In genomic region chr19:17418710-17419109, GRCh38 we compare ENCODE assay signal across 9 cellular contexts. TPM values are rescaled to one million over a fixed set of nuclear protein-coding genes. Genes with fewer than 3 reads are reported as not detected.
DNase-seq lines count a peak whose midpoint lies in the region; ATAC-seq, FAIRE-seq and TF ChIP-seq lines count a peak whose summit lies in the region.
"Had no signal": no experiment of that assay in that cellular context is flagged by ENCODE, and none has a peak within 500 bp of the region (broad histone marks: within the 10 kb centered on the region; RNA-seq: fewer than 3 reads in every experiment).

No MANE protein-coding gene starts in this region.

- H3K4me3 ChIP-seq in SK-N-MC: peak overlapping the region; percentile 98

- peaks cover 18% of the 10 kb centered on the region for H3K4me1 Mint-ChIP-seq in activated T-cell treated with anti-CD3 and anti-CD28 coated beads, Interleukin-2, amount 50 U/mL, for 72 hours (ENCODE audit: low read depth)
- peaks cover 11 to 17% of the 10 kb centered on the region in 2 donors for H3K4me1 Mint-ChIP-seq in stimulated activated naive B cell treated with anti-CD40 and anti-IgM and Interleukin-4, amounts not matched to agents 10 μg/mL and 1 μg/mL and 100 μg/mL, for 72 hours

- no peak for DNase-seq in activated T-cell treated with anti-CD3 and anti-CD28 coated beads, Interleukin-2, amount 50 U/mL, for 72 hours
- DNase-seq in activated T-cell treated with anti-CD3 and anti-CD28 coated beads, Interleukin-2, amount 50 U/mL, for 48 hours: no peak
- no peak for DNase-seq in SK-N-MC (ENCODE audit: low read depth, low spot score)
- no peak for DNase-seq in epithelial cell of prostate (ENCODE audit: low read depth, low spot score)
- no peak for DNase-seq in stimulated activated naive B cell treated with anti-CD40 and anti-IgM and Interleukin-4, amounts not matched to agents 10 μg/mL and 1 μg/mL and 100 μg/mL, for 72 hours
- DNase-seq in GM19239 (ENCODE audit: insufficient read length, low spot score): no peak
- DNase-seq in GM10248 (ENCODE audit: extremely low spot score): no peak
- DNase-seq: left lung had no signal

- POLR2A ChIA-PET in GM10248 (lab: Yijun Ruan, JAX): interaction anchor here (0.6 kb wide), 1 partner anchor 23 kb away, joined by 3 read pairs; no protein-coding TSS in a partner anchor

- H3K27ac ChIP-seq in SK-N-MC (peak overlapping the region; percentile 83; the same call in 1 of the 2 replicates), epithelial cell of prostate (peak overlapping the region; percentile 72)

- H3K4me3 Mint-ChIP-seq in activated T-cell treated with anti-CD3 and anti-CD28 coated beads, Interleukin-2, amount 50 U/mL, for 72 hours: peak overlapping the region; percentile 97 to 100
- H3K4me3 Mint-ChIP-seq in stimulated activated naive B cell treated with anti-CD40 and anti-IgM and Interleukin-4, amounts not matched to agents 10 μg/mL and 1 μg/mL and 100 μg/mL, for 72 hours: peak overlapping the region in 1 of 2 donors; percentile 95

- H3K9me3 ChIP-seq in SK-N-MC (ENCODE audit: low read depth, low read length): no peaks in the 10 kb centered on the region
- H3K9me3 ChIP-seq: left lung had no signal

- H3K9ac ChIP-seq in SK-N-MC (ENCODE audit: insufficient read length): peak overlapping the region; percentile 74

- no peak for FAIRE-seq in GM19239 (lab: Jason Lieb, UNC)

- no peak for ATAC-seq in activated T-cell treated with anti-CD3 and anti-CD28 coated beads, Interleukin-2, amount 50 U/mL, for 72 hours (replicated peaks in 1 of 2)
- ATAC-seq in stimulated activated naive B cell treated with anti-CD40 and anti-IgM and Interleukin-4, amounts not matched to agents 10 μg/mL and 1 μg/mL and 100 μg/mL, for 72 hours (replicated peaks): no peak
- no peak for ATAC-seq in HG03439 (IDR thresholded peaks at IDR 0.05; ENCODE audit: unreplicated experiment)

- peaks cover 3% of the 10 kb centered on the region; the same call in 1 of the 2 replicates for H3K36me3 ChIP-seq in SK-N-MC (ENCODE audit: insufficient read depth, low read length)

- H3K27ac Mint-ChIP-seq in activated T-cell treated with anti-CD3 and anti-CD28 coated beads, Interleukin-2, amount 50 U/mL, for 72 hours: no peak overlapping the region
- peak overlapping the region; percentile 95 for H3K27ac Mint-ChIP-seq in stimulated activated naive B cell treated with anti-CD40 and anti-IgM and Interleukin-4, amounts not matched to agents 10 μg/mL and 1 μg/mL and 100 μg/mL, for 72 hours

- H3K27me3 Mint-ChIP-seq in activated T-cell treated with anti-CD3 and anti-CD28 coated beads, Interleukin-2, amount 50 U/mL, for 72 hours (ENCODE audit: low read depth): no peaks in the 10 kb centered on the region
- no peaks in the 10 kb centered on the region for H3K27me3 Mint-ChIP-seq in stimulated activated naive B cell treated with anti-CD40 and anti-IgM and Interleukin-4, amounts not matched to agents 10 μg/mL and 1 μg/mL and 100 μg/mL, for 72 hours

- no peak for TF ChIP-seq CTCF in GM10248 (IDR thresholded peaks at IDR 0.05; ENCODE audit: control extremely low read depth, extremely low read depth, low read depth, missing control alignments)

- H3K9me3 Mint-ChIP-seq in activated T-cell treated with anti-CD3 and anti-CD28 coated beads, Interleukin-2, amount 50 U/mL, for 72 hours: no peaks in the 10 kb centered on the region
- H3K9me3 Mint-ChIP-seq in stimulated activated naive B cell treated with anti-CD40 and anti-IgM and Interleukin-4, amounts not matched to agents 10 μg/mL and 1 μg/mL and 100 μg/mL, for 72 hours: no peaks in the 10 kb centered on the region

- CTCF ChIA-PET in GM10248 (lab: Yijun Ruan, JAX): interaction anchor here (1.1 to 1.8 kb wide), 3 partner anchors 9 to 77 kb away, joined by 3 to 11 read pairs (median 5); no protein-coding TSS in a partner anchor

- peaks cover 0 to 1% of the 10 kb centered on the region in 2 donors for H3K36me3 Mint-ChIP-seq in activated T-cell treated with anti-CD3 and anti-CD28 coated beads, Interleukin-2, amount 50 U/mL, for 72 hours (ENCODE audit: insufficient read depth in 2 of 2)
- H3K36me3 Mint-ChIP-seq in stimulated activated naive B cell treated with anti-CD40 and anti-IgM and Interleukin-4, amounts not matched to agents 10 μg/mL and 1 μg/mL and 100 μg/mL, for 72 hours: peaks cover 21 to 35% of the 10 kb centered on the region in 2 donors

RNA-seq across cellular contexts. Expression of gene MVB12A, which starts 1.1 kb away (rescaled TPM):
- total RNA-seq in activated T-cell treated with anti-CD3 and anti-CD28 coated beads, Interleukin-2, amount 50 U/mL, for 72 hours: 10 to 100 TPM; 32.4 to 38.4 TPM

RNA-seq across cellular contexts. Expression of gene BST2, which starts 13.3 kb away (rescaled TPM):
- 10 to 100 TPM; 40.9 to 75.0 TPM for total RNA-seq in activated T-cell treated with anti-CD3 and anti-CD28 coated beads, Interleukin-2, amount 50 U/mL, for 72 hours

RNA-seq across cellular contexts. Expression of gene CCDC194, which starts 24.7 kb away (rescaled TPM):
- 1 to 10 TPM; 2.2 to 2.8 TPM for total RNA-seq in activated T-cell treated with anti-CD3 and anti-CD28 coated beads, Interleukin-2, amount 50 U/mL, for 72 hours

RNA-seq across cellular contexts. Expression of gene TMEM221, which starts 29.8 kb away (rescaled TPM):
- total RNA-seq in activated T-cell treated with anti-CD3 and anti-CD28 coated beads, Interleukin-2, amount 50 U/mL, for 72 hours: not detected
- total RNA-seq: left lung had no signal

RNA-seq across cellular contexts. Expression of gene PLVAP, which starts 41.6 kb away (rescaled TPM):
- not detected for total RNA-seq in activated T-cell treated with anti-CD3 and anti-CD28 coated beads, Interleukin-2, amount 50 U/mL, for 72 hours
